2 cellular contexts compared by ENCODE assay signal in genomic region chr5:170681013-170681433, GRCh38.
TF ChIP-seq lines count a peak whose summit lies in the region.

No MANE protein-coding gene starts in this region.

TF ChIP-seq in GM12878, 131 proteins besides CTCF, POLR2A, EP300 and RAD21 (continued from another document):
- TF ChIP-seq ETV6 (conservative IDR thresholded peaks at IDR 0.05 in 1 of 2, IDR thresholded peaks at IDR 0.05 in 1 of 2; ENCODE audit: borderline replicate concordance in 1 of 2, low read depth in 1 of 2), result no peak
- no peak for TF ChIP-seq CREB1 (IDR thresholded peaks at IDR 0.05; ENCODE audit: low read depth)
- TF ChIP-seq SP1 (IDR thresholded peaks at IDR 0.05; ENCODE audit: low read depth, low read length), result no peak
- no peak for TF ChIP-seq CREM (IDR thresholded peaks at IDR 0.05; ENCODE audit: low read depth)
- no peak for TF ChIP-seq PML (IDR thresholded peaks at IDR 0.05; ENCODE audit: low read length)
- no peak for TF ChIP-seq GABPA (IDR thresholded peaks at IDR 0.05; ENCODE audit: low read depth)
- no peak for TF ChIP-seq WRNIP1 (IDR thresholded peaks at IDR 0.05; ENCODE audit: borderline replicate concordance, low read depth, low read length)
- peak; percentile 94 for TF ChIP-seq REST (IDR thresholded peaks at IDR 0.05; ENCODE audit: low read depth, low read length)
- no peak for TF ChIP-seq ATF7 (IDR thresholded peaks at IDR 0.05; ENCODE audit: low read depth)

TF ChIP-seq in HepG2, 621 proteins besides CTCF, POLR2A, EP300 and RAD21:
- TF ChIP-seq ZNF407 (CRISPR knock-in tag; IDR thresholded peaks at IDR 0.05; ENCODE audit: not compliant biosample characterization), result no peak
- TF ChIP-seq ZNF253 (CRISPR knock-in tag; IDR thresholded peaks at IDR 0.05; ENCODE audit: borderline replicate concordance), result no peak
- no peak for TF ChIP-seq WIZ (CRISPR knock-in tag; IDR thresholded peaks at IDR 0.05)
- no peak for TF ChIP-seq ZNF331 (CRISPR knock-in tag; IDR thresholded peaks at IDR 0.05)
- TF ChIP-seq NPAS2 (CRISPR knock-in tag; IDR thresholded peaks at IDR 0.05; ENCODE audit: borderline replicate concordance), result no peak
- peak; percentile 41; the same call in 1 of the 2 replicates for TF ChIP-seq ZNF768 (CRISPR knock-in tag; IDR thresholded peaks at IDR 0.05)
- no peak for TF ChIP-seq ZFAT (CRISPR knock-in tag; conservative IDR thresholded peaks at IDR 0.05)
- 0 out of 2 replicates have a peak, but pooled peaks have one; percentile 24 for TF ChIP-seq EHMT2 (IDR thresholded peaks at IDR 0.05; ENCODE audit: borderline replicate concordance, low read depth, low read length)
- TF ChIP-seq DBP (CRISPR knock-in tag; IDR thresholded peaks at IDR 0.05; ENCODE audit: not compliant biosample characterization), result no peak
- TF ChIP-seq ZNF350 (CRISPR knock-in tag; IDR thresholded peaks at IDR 0.05; ENCODE audit: borderline replicate concordance, low read depth), result no peak
- TF ChIP-seq MIER2 (CRISPR knock-in tag; IDR thresholded peaks at IDR 0.05), result peak; percentile 94
- peak; percentile 76 to 94 for TF ChIP-seq REST (IDR thresholded peaks at IDR 0.05; ENCODE audit: borderline replicate concordance in 1 of 2, low read depth in 1 of 2, low read length in 2 of 2)
TF ChIP-seq in HepG2: peak in this region for 4.
